1 cellular context compared by ENCODE assay signal in the genomic region with DNA sequence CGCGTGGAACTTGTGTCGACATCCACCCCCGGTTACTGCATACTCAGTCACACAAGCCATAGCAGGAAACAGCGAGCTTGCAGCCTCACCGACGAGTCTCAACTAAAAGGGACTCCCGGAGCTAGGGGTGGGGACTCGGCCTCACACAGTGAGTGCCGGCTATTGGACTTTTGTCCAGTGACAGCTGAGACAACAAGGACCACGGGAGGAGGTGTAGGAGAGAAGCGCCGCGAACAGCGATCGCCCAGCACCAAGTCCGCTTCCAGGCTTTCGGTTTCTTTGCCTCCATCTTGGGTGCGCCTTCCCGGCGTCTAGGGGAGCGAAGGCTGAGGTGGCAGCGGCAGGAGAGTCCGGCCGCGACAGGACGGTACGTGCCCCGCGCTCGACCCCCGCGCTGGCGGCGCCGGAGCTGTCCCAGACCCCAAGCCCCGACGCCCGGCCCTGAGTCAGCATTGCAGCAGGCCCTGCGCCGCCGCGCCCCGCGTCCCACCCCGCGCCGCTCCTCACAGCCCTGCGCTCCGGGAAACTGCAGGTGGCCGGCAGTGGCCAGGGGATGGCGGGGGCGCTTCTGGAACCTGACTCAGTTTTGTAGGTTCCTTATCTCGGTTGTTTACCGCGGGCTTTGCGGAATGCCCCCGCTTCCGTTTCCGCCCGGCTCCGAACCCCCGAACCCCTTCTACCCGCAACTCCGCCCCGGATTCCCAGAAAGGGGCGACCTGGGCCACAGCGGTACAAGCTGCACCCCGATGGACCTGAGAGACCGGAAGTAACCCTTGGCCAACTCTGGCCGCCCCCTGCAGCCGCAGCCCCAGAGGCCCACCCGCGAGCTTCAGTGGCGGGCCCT.
TF ChIP-seq lines count a peak whose summit lies in the region.

A gene (plus strand): TSS at position 50 of the 844 bp plus-strand sequence. CDS start 13,702 bp downstream, outside the sequence.

TF ChIP-seq in HepG2, 621 proteins besides CTCF, POLR2A, EP300 and RAD21 (continued from another document and continues in another):
- TF ChIP-seq, protein P1, sequence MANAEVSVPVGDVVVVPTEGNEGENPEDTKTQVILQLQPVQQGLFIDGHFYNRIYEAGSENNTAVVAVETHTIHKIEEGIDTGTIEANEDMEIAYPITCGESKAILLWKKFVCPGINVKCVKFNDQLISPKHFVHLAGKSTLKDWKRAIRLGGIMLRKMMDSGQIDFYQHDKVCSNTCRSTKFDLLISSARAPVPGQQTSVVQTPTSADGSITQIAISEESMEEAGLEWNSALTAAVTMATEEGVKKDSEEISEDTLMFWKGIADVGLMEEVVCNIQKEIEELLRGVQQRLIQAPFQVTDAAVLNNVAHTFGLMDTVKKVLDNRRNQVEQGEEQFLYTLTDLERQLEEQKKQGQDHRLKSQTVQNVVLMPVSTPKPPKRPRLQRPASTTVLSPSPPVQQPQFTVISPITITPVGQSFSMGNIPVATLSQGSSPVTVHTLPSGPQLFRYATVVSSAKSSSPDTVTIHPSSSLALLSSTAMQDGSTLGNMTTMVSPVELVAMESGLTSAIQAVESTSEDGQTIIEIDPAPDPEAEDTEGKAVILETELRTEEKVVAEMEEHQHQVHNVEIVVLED (CRISPR knock-in tag; IDR thresholded peaks at IDR 0.05; ENCODE audit: borderline replicate concordance): peak; percentile 37; the same call in 1 of the 2 replicates
- TF ChIP-seq NCOR1 (IDR thresholded peaks at IDR 0.05; ENCODE audit: borderline replicate concordance, low read length) (no peak; the same call in 1 of the 2 replicates), CCDC6 (CRISPR knock-in tag; IDR thresholded peaks at IDR 0.05) (peak; percentile 91), ZNF747 (CRISPR knock-in tag; IDR thresholded peaks at IDR 0.05; ENCODE audit: borderline replicate concordance) (no peak), KDM2A (CRISPR knock-in tag; IDR thresholded peaks at IDR 0.05; ENCODE audit: borderline replicate concordance, low read depth) (peak; percentile 81), FOXK1 (CRISPR knock-in tag; IDR thresholded peaks at IDR 0.05; ENCODE audit: borderline replicate concordance, low read depth) (peak; percentile 35; the same call in 1 of the 2 replicates), RARG (CRISPR knock-in tag; IDR thresholded peaks at IDR 0.05; ENCODE audit: low read depth) (peak; percentile 63; the same call in 1 of the 2 replicates), ZNF775 (CRISPR knock-in tag; IDR thresholded peaks at IDR 0.05; ENCODE audit: borderline replicate concordance) (no peak), JUNB (CRISPR knock-in tag; IDR thresholded peaks at IDR 0.05; ENCODE audit: borderline replicate concordance) (no peak), ZNF101 (CRISPR knock-in tag; IDR thresholded peaks at IDR 0.05; ENCODE audit: borderline replicate concordance, low read depth) (peak; percentile 54; the same call in 1 of the 2 replicates), ZNF724P (CRISPR knock-in tag; IDR thresholded peaks at IDR 0.05; ENCODE audit: borderline replicate concordance) (no peak), PHF5A (CRISPR knock-in tag; IDR thresholded peaks at IDR 0.05; ENCODE audit: low read depth, unreplicated experiment) (no peak), GTF2F1 (IDR thresholded peaks at IDR 0.05; ENCODE audit: low read length) (no peak; the same call in 1 of the 2 replicates), FOXA1 (IDR thresholded peaks at IDR 0.05) (peak; percentile 46; the same call in 1 of the 2 replicates), FOXA1 (CRISPR knock-in tag; IDR thresholded peaks at IDR 0.05) (peak; percentile 89), ZNF75D (CRISPR knock-in tag; IDR thresholded peaks at IDR 0.05; ENCODE audit: borderline replicate concordance) (no peak), ZBTB42 (CRISPR knock-in tag; IDR thresholded peaks at IDR 0.05) (peak; percentile 96), ZNF879 (CRISPR knock-in tag; IDR thresholded peaks at IDR 0.05) (peak; percentile 82; the same call in 1 of the 2 replicates), PHF20 (CRISPR knock-in tag; IDR thresholded peaks at IDR 0.05) (peak; percentile 39), ZNF335 (CRISPR knock-in tag; IDR thresholded peaks at IDR 0.05) (no peak), ZNF446 (CRISPR knock-in tag; IDR thresholded peaks at IDR 0.05) (peak; percentile 70; the same call in 1 of the 2 replicates), RAD51 (IDR thresholded peaks at IDR 0.05; ENCODE audit: borderline replicate concordance) (no peak), ETV5 (CRISPR knock-in tag; IDR thresholded peaks at IDR 0.05; ENCODE audit: borderline replicate concordance) (peak; percentile 98), ZNF768 (CRISPR knock-in tag; IDR thresholded peaks at IDR 0.05) (no peak; the same call in none of the 2 replicates), CCAR2 (optimal IDR thresholded peaks at IDR 0.05; ENCODE audit: low read depth, low read length) (peak; percentile 57), ZFP36L2 (CRISPR knock-in tag; IDR thresholded peaks at IDR 0.05) (peak; percentile 55; the same call in 1 of the 2 replicates), ZNF883 (CRISPR knock-in tag; IDR thresholded peaks at IDR 0.05; ENCODE audit: not compliant biosample characterization) (peak; percentile 60), HCFC1 (IDR thresholded peaks at IDR 0.05; ENCODE audit: low read depth, low read length) (no peak), TGIF2 (CRISPR knock-in tag; IDR thresholded peaks at IDR 0.05) (peak; percentile 74), SMAD9 (CRISPR knock-in tag; IDR thresholded peaks at IDR 0.05) (no peak)
- TF ChIP-seq, protein P2, sequence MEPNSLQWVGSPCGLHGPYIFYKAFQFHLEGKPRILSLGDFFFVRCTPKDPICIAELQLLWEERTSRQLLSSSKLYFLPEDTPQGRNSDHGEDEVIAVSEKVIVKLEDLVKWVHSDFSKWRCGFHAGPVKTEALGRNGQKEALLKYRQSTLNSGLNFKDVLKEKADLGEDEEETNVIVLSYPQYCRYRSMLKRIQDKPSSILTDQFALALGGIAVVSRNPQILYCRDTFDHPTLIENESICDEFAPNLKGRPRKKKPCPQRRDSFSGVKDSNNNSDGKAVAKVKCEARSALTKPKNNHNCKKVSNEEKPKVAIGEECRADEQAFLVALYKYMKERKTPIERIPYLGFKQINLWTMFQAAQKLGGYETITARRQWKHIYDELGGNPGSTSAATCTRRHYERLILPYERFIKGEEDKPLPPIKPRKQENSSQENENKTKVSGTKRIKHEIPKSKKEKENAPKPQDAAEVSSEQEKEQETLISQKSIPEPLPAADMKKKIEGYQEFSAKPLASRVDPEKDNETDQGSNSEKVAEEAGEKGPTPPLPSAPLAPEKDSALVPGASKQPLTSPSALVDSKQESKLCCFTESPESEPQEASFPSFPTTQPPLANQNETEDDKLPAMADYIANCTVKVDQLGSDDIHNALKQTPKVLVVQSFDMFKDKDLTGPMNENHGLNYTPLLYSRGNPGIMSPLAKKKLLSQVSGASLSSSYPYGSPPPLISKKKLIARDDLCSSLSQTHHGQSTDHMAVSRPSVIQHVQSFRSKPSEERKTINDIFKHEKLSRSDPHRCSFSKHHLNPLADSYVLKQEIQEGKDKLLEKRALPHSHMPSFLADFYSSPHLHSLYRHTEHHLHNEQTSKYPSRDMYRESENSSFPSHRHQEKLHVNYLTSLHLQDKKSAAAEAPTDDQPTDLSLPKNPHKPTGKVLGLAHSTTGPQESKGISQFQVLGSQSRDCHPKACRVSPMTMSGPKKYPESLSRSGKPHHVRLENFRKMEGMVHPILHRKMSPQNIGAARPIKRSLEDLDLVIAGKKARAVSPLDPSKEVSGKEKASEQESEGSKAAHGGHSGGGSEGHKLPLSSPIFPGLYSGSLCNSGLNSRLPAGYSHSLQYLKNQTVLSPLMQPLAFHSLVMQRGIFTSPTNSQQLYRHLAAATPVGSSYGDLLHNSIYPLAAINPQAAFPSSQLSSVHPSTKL (CRISPR knock-in tag; IDR thresholded peaks at IDR 0.05): peak; percentile 69
- TF ChIP-seq, protein P3, sequence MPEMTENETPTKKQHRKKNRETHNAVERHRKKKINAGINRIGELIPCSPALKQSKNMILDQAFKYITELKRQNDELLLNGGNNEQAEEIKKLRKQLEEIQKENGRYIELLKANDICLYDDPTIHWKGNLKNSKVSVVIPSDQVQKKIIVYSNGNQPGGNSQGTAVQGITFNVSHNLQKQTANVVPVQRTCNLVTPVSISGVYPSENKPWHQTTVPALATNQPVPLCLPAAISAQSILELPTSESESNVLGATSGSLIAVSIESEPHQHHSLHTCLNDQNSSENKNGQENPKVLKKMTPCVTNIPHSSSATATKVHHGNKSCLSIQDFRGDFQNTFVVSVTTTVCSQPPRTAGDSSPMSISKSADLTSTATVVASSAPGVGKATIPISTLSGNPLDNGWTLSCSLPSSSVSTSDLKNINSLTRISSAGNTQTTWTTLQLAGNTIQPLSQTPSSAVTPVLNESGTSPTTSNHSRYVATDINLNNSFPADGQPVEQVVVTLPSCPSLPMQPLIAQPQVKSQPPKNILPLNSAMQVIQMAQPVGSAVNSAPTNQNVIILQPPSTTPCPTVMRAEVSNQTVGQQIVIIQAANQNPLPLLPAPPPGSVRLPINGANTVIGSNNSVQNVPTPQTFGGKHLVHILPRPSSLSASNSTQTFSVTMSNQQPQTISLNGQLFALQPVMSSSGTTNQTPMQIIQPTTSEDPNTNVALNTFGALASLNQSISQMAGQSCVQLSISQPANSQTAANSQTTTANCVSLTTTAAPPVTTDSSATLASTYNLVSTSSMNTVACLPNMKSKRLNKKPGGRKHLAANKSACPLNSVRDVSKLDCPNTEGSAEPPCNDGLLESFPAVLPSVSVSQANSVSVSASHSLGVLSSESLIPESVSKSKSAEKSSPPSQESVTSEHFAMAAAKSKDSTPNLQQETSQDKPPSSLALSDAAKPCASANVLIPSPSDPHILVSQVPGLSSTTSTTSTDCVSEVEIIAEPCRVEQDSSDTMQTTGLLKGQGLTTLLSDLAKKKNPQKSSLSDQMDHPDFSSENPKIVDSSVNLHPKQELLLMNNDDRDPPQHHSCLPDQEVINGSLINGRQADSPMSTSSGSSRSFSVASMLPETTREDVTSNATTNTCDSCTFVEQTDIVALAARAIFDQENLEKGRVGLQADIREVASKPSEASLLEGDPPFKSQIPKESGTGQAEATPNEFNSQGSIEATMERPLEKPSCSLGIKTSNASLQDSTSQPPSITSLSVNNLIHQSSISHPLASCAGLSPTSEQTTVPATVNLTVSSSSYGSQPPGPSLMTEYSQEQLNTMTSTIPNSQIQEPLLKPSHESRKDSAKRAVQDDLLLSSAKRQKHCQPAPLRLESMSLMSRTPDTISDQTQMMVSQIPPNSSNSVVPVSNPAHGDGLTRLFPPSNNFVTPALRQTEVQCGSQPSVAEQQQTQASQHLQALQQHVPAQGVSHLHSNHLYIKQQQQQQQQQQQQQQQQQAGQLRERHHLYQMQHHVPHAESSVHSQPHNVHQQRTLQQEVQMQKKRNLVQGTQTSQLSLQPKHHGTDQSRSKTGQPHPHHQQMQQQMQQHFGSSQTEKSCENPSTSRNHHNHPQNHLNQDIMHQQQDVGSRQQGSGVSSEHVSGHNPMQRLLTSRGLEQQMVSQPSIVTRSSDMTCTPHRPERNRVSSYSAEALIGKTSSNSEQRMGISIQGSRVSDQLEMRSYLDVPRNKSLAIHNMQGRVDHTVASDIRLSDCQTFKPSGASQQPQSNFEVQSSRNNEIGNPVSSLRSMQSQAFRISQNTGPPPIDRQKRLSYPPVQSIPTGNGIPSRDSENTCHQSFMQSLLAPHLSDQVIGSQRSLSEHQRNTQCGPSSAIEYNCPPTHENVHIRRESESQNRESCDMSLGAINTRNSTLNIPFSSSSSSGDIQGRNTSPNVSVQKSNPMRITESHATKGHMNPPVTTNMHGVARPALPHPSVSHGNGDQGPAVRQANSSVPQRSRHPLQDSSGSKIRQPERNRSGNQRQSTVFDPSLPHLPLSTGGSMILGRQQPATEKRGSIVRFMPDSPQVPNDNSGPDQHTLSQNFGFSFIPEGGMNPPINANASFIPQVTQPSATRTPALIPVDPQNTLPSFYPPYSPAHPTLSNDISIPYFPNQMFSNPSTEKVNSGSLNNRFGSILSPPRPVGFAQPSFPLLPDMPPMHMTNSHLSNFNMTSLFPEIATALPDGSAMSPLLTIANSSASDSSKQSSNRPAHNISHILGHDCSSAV (CRISPR knock-in tag; IDR thresholded peaks at IDR 0.05; ENCODE audit: borderline replicate concordance): peak; percentile 97
- TF ChIP-seq, protein P4, sequence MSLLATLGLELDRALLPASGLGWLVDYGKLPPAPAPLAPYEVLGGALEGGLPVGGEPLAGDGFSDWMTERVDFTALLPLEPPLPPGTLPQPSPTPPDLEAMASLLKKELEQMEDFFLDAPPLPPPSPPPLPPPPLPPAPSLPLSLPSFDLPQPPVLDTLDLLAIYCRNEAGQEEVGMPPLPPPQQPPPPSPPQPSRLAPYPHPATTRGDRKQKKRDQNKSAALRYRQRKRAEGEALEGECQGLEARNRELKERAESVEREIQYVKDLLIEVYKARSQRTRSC (CRISPR knock-in tag; IDR thresholded peaks at IDR 0.05; ENCODE audit: low read depth): peak; percentile 90; the same call in 1 of the 2 replicates
- TF ChIP-seq, protein P5, sequence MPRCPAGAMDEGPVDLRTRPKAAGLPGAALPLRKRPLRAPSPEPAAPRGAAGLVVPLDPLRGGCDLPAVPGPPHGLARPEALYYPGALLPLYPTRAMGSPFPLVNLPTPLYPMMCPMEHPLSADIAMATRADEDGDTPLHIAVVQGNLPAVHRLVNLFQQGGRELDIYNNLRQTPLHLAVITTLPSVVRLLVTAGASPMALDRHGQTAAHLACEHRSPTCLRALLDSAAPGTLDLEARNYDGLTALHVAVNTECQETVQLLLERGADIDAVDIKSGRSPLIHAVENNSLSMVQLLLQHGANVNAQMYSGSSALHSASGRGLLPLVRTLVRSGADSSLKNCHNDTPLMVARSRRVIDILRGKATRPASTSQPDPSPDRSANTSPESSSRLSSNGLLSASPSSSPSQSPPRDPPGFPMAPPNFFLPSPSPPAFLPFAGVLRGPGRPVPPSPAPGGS (CRISPR knock-in tag; IDR thresholded peaks at IDR 0.05): no peak; the same call in 1 of the 2 replicates
- TF ChIP-seq, protein P6, sequence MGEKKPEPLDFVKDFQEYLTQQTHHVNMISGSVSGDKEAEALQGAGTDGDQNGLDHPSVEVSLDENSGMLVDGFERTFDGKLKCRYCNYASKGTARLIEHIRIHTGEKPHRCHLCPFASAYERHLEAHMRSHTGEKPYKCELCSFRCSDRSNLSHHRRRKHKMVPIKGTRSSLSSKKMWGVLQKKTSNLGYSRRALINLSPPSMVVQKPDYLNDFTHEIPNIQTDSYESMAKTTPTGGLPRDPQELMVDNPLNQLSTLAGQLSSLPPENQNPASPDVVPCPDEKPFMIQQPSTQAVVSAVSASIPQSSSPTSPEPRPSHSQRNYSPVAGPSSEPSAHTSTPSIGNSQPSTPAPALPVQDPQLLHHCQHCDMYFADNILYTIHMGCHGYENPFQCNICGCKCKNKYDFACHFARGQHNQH (CRISPR knock-in tag; IDR thresholded peaks at IDR 0.05): peak; percentile 26; the same call in 1 of the 2 replicates
- TF ChIP-seq, protein P7, sequence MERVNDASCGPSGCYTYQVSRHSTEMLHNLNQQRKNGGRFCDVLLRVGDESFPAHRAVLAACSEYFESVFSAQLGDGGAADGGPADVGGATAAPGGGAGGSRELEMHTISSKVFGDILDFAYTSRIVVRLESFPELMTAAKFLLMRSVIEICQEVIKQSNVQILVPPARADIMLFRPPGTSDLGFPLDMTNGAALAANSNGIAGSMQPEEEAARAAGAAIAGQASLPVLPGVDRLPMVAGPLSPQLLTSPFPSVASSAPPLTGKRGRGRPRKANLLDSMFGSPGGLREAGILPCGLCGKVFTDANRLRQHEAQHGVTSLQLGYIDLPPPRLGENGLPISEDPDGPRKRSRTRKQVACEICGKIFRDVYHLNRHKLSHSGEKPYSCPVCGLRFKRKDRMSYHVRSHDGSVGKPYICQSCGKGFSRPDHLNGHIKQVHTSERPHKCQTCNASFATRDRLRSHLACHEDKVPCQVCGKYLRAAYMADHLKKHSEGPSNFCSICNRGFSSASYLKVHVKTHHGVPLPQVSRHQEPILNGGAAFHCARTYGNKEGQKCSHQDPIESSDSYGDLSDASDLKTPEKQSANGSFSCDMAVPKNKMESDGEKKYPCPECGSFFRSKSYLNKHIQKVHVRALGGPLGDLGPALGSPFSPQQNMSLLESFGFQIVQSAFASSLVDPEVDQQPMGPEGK (CRISPR knock-in tag; IDR thresholded peaks at IDR 0.05): peak; percentile 94
